7 cellular contexts compared by ENCODE assay signal in the genomic region with DNA sequence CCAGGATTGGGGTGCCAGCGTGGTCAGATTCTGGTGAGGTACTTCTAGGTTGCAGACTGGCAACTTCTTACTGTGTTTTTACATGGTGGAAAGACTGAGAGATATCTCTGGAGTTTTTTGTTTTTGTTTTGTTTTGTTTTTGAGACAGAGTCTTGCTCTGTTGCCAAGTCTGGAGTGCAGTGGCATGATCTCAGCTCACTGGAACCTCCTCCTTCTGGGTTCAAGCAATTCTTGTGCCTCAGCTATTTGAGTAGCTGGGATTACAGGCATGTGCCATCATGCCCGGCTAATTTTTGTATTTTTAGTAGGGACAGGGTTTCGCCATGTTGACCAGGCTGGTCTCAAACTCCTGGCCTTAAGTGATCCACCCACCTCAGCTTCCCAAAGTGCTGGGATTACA. TPM values are rescaled to one million over a fixed set of nuclear protein-coding genes. Genes with fewer than 3 reads are reported as not detected.
"Had no signal": no experiment of that assay in that cellular context is flagged by ENCODE, and none has a peak within 500 bp of the region (broad histone marks: within the 10 kb centered on the region; RNA-seq: fewer than 3 reads in every experiment).

No MANE protein-coding gene starts in this region.

RNA-seq across cellular contexts. Expression of gene GCKR, which starts 57.8 kb away (rescaled TPM):
- total RNA-seq: fibroblast of villous mesenchyme, foreskin keratinocyte, left colon, left ventricle myocardium inferior, mesothelial cell of epicardium, myocyte had no signal
- polyA plus RNA-seq: immature natural killer cell had no signal

RNA-seq across cellular contexts. Expression of gene FNDC4, which starts 59.5 kb away (rescaled TPM):
- polyA plus RNA-seq: immature natural killer cell had no signal
